ENCODE assay signal across 21 cellular contexts in the genomic region with DNA sequence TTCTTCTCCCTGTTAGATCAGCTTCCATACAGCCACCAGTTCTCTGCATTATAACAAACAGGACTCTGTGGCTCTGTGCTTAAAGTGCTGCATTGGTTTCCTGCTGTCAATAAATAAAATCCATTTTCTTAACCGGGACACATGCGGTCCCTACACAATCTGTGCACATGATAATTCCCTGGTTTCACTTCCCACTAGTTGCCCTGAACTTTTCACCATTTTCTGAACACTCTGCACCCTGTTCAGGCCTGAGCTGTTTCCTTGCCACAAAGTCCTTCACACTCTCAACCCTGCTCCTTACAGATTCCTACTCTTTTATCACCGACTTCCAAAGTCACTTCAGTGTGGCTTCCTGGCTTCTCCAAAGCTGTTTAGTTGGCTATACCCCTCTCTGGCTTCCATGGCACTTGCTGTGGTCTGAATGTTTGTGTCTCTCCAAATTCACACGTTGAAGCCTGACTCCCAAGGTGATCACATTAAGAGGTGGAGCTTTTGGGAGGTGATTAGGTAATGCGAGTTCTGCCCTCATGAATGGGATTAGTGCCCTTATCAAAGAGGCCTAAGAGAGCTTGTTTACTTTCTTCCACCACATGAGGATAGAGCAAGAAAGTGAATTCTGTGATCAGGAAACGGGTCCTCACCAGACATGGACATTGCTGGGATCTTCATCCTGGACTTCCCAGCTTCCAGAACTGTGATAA.
DNase-seq lines count a peak whose midpoint lies in the region; ATAC-seq, FAIRE-seq and TF ChIP-seq lines count a peak whose summit lies in the region.
"Had no signal": no experiment of that assay in that cellular context is flagged by ENCODE, and none has a peak within 500 bp of the region (broad histone marks: within the 10 kb centered on the region; RNA-seq: fewer than 3 reads in every experiment).

No MANE protein-coding gene starts in this region.

- H3K9me3 ChIP-seq in left lung: no peaks in the 10 kb centered on the region
- H3K9me3 ChIP-seq: Caco-2, esophagus squamous epithelium, suprapubic skin, vagina had no signal

- H3K36me3 Mint-ChIP-seq in stimulated activated memory B cell treated with anti-CD40 and anti-IgM and Interleukin-4, amounts not matched to agents 10 μg/mL and 1 μg/mL and 100 μg/mL, for 72 hours: no peaks in the 10 kb centered on the region

- peaks cover 39% of the 10 kb centered on the region for H3K4me1 Mint-ChIP-seq in stimulated activated memory B cell treated with anti-CD40 and anti-IgM and Interleukin-4, amounts not matched to agents 10 μg/mL and 1 μg/mL and 100 μg/mL, for 72 hours

- H3K27me3 ChIP-seq in left lung: no peaks in the 10 kb centered on the region
- no peaks in the 10 kb centered on the region for H3K27me3 ChIP-seq in H7 (ENCODE audit: control insufficient read depth, insufficient read depth, low read length)
- H3K27me3 ChIP-seq: esophagus squamous epithelium, suprapubic skin, vagina had no signal

- DNase-seq in SIG-M5 treated with dmso at 0.1 percent for 504 hours (lab: John Stamatoyannopoulos, UW; ENCODE audit: unreplicated experiment) (peak; percentile 30), SIG-M5 (lab: John Stamatoyannopoulos, UW) (no peak), RPMI8226 (peak; percentile 23), left lung (no peak), D721Med (ENCODE audit: insufficient read length, low spot score) (no peak), H7 (no peak)
- DNase-seq: 8988T; activated CD4-positive, alpha-beta T cell treated with anti-CD3 and anti-CD28 coated beads for 36 hours; AML-193; Caco-2; effector CD4-positive, alpha-beta T cell; esophagus squamous epithelium; NCI-H1930; NCI-H345; nucleus accumbens had no signal

- H3K4me1 ChIP-seq in left lung: peaks cover 0 to 3% of the 10 kb centered on the region in 2 donors
- H3K4me1 ChIP-seq: Caco-2, esophagus squamous epithelium, suprapubic skin, vagina had no signal

- H3K4me3 ChIP-seq in left lung (no peak overlapping the region), H7 (ENCODE audit: insufficient read depth, low read depth, low read length) (no peak overlapping the region)
- H3K4me3 ChIP-seq: esophagus squamous epithelium, suprapubic skin, vagina had no signal

- H3K4me3 Mint-ChIP-seq in stimulated activated memory B cell treated with anti-CD40 and anti-IgM and Interleukin-4, amounts not matched to agents 10 μg/mL and 1 μg/mL and 100 μg/mL, for 72 hours: no peak overlapping the region
- H3K4me3 Mint-ChIP-seq: activated CD4-positive, alpha-beta T cell treated with anti-CD3 and anti-CD28 coated beads for 36 hours; activated naive CD8-positive, alpha-beta T cell; activated T-helper 1 cell treated with anti-CD3 and anti-CD28 coated beads, Interleukin-12 subunit alpha, Interleukin-12 subunit beta, Interleukin-2, Interleukin-4 antibody, amounts not matched to agents 30 ng/mL and 10 ng/mL and 1 ng/mL, durations not matched to agents 14 hours and 24 hours and 36 hours had no signal

- intact Hi-C loops in left lung (cut with DNase I): no loop called here

- no peak overlapping the region for H3K27ac ChIP-seq in left lung
- H3K27ac ChIP-seq: esophagus squamous epithelium, suprapubic skin, vagina had no signal

- H3K36me3 ChIP-seq in left lung (no peaks in the 10 kb centered on the region), H7 (replicated peaks; ENCODE audit: control insufficient read depth, insufficient read depth, low read length) (no peaks in the 10 kb centered on the region)
- H3K36me3 ChIP-seq: esophagus squamous epithelium, suprapubic skin, vagina had no signal

- H3K27ac Mint-ChIP-seq in stimulated activated memory B cell treated with anti-CD40 and anti-IgM and Interleukin-4, amounts not matched to agents 10 μg/mL and 1 μg/mL and 100 μg/mL, for 72 hours: peak overlapping the region; percentile 3
- H3K27ac Mint-ChIP-seq: activated CD4-positive, alpha-beta T cell treated with anti-CD3 and anti-CD28 coated beads for 36 hours; activated naive CD8-positive, alpha-beta T cell; activated T-helper 1 cell treated with anti-CD3 and anti-CD28 coated beads, Interleukin-12 subunit alpha, Interleukin-12 subunit beta, Interleukin-2, Interleukin-4 antibody, amounts not matched to agents 30 ng/mL and 10 ng/mL and 1 ng/mL, durations not matched to agents 14 hours and 24 hours and 36 hours had no signal

- TF ChIP-seq CTCF in left lung (IDR thresholded peaks at IDR 0.05): no peak
- TF ChIP-seq CTCF in D721Med (IDR thresholded peaks at IDR 0.05; ENCODE audit: insufficient read depth, missing control alignments): no peak

- H3K27me3 Mint-ChIP-seq in stimulated activated memory B cell treated with anti-CD40 and anti-IgM and Interleukin-4, amounts not matched to agents 10 μg/mL and 1 μg/mL and 100 μg/mL, for 72 hours: no peaks in the 10 kb centered on the region
- H3K27me3 Mint-ChIP-seq: activated CD4-positive, alpha-beta T cell treated with anti-CD3 and anti-CD28 coated beads for 36 hours; activated naive CD8-positive, alpha-beta T cell had no signal

- peak; percentile 57 for ATAC-seq in left lung
- no peak for ATAC-seq in stimulated activated memory B cell treated with anti-CD40 and anti-IgM and Interleukin-4, amounts not matched to agents 10 μg/mL and 1 μg/mL and 100 μg/mL, for 72 hours
- no peak for ATAC-seq in GM19397 (IDR thresholded peaks at IDR 0.05; ENCODE audit: unreplicated experiment)
- ATAC-seq: activated CD4-positive, alpha-beta T cell treated with anti-CD3 and anti-CD28 coated beads for 36 hours had no signal

- H3K9me3 Mint-ChIP-seq in stimulated activated memory B cell treated with anti-CD40 and anti-IgM and Interleukin-4, amounts not matched to agents 10 μg/mL and 1 μg/mL and 100 μg/mL, for 72 hours: no peaks in the 10 kb centered on the region
- H3K9me3 Mint-ChIP-seq: activated T-helper 1 cell treated with anti-CD3 and anti-CD28 coated beads, Interleukin-12 subunit alpha, Interleukin-12 subunit beta, Interleukin-2, Interleukin-4 antibody, amounts not matched to agents 30 ng/mL and 10 ng/mL and 1 ng/mL, durations not matched to agents 14 hours and 24 hours and 36 hours had no signal

- no peak for FAIRE-seq in D721Med (lab: Jason Lieb, UNC)

Comparison
In these comparisons a context has a peak if more than half of its experiments do, and no peak if none do; other contexts are left out.
1. DNase-seq: peak in SIG-M5 treated with dmso at 0.1 percent for 504 hours (single experiment) and RPMI8226 (single experiment); none in SIG-M5 (single experiment), left lung (0 of 2), D721Med (single experiment) and H7 (single experiment).